ENCODE assay signal across 12 cellular contexts in the genomic region with DNA sequence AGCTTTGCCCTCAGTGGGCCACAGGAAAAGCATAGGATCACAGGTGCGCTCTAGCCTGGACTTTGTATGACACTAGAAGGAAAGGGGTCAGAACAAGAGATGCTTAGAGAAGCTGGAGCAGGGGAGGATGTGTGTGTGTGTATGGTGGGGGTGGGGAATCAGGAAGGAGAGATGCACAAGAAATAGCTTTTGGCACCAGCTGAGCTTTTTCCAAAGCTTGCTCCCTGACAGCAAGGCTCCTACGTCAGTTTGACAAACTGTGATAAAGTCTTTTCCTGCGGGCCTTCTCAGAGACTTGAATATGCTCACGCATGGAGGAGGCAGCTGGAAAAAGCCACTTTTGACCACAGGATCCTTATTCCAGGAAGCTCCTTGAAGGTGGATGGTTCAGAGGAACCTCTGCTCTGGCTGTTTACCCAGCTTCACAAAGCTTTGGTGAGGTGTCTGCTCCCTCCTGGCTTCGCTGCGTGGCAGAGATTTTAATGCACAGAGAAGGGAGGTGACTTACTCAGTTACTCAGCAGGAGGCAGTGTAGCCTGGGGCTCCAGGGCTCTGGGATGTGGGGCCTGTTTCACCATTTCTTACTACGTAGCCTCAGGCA. TPM values are rescaled to one million over a fixed set of nuclear protein-coding genes. Genes with fewer than 3 reads are reported as not detected.
DNase-seq lines count a peak whose midpoint lies in the region; ATAC-seq and TF ChIP-seq lines count a peak whose summit lies in the region.
"Had no signal": no experiment of that assay in that cellular context is flagged by ENCODE, and none has a peak within 500 bp of the region (broad histone marks: within the 10 kb centered on the region; RNA-seq: fewer than 3 reads in every experiment).

No MANE protein-coding gene starts in this region.

- no peak for ATAC-seq in GM18511 (IDR thresholded peaks at IDR 0.05; ENCODE audit: unreplicated experiment)
- ATAC-seq: natural killer cell treated with Interleukin-12 subunit alpha and Interleukin-12 subunit beta and Interleukin-15 and Interleukin-18, amount 100 ng/mL, for 72 hours had no signal

- peaks cover 0 to 43% of the 10 kb centered on the region in 2 experiments; a peak in 2 of 3 replicates for H3K36me3 ChIP-seq in HEK293 (ENCODE audit: control insufficient read depth in 2 of 2, insufficient read depth in 1 of 2, low read length in 2 of 2)
- H3K36me3 ChIP-seq in hepatocyte (replicated peaks; ENCODE audit: insufficient read depth, low read depth): no peaks in the 10 kb centered on the region

- peak overlapping the region; percentile 97 for H3K4me2 ChIP-seq in hepatocyte

- H3K9me3 ChIP-seq in HEK293 (ENCODE audit: control insufficient read depth, insufficient read depth, low read depth, low read length) (no peaks in the 10 kb centered on the region), hepatocyte (ENCODE audit: low read depth) (no peaks in the 10 kb centered on the region)

- DNase-seq in astrocyte of the spinal cord (ENCODE audit: low read depth, low spot score) (no peak), hepatocyte (ENCODE audit: low spot score) (no peak), ureter (ENCODE audit: low spot score) (no peak), cerebellar cortex (ENCODE audit: low spot score) (no peak), KG1 (lab: John Stamatoyannopoulos, UW) (no peak)
- DNase-seq: DND-41; effector CD4-positive, alpha-beta T cell had no signal

- peaks cover 15% of the 10 kb centered on the region for H3K4me1 ChIP-seq in HEK293 (ENCODE audit: control insufficient read depth, insufficient read depth, low read length)
- peaks cover 43% of the 10 kb centered on the region for H3K4me1 ChIP-seq in hepatocyte (ENCODE audit: insufficient read depth)

- H4K20me1 ChIP-seq in hepatocyte (ENCODE audit: insufficient read depth, poor library complexity, severe bottlenecking): peaks cover 33% of the 10 kb centered on the region

- WGBS in hepatocyte (ENCODE audit: low lambda C conversion rate, missing lambda C conversion rate): 76% methylated on average over 7 of the region's 7 CpGs

- in situ Hi-C loops in astrocyte of the spinal cord (cut with HindIII; ENCODE audit: low sequenced_read_pairs): no loop called here

- no peak overlapping the region for H3K27ac ChIP-seq in HEK293 (ENCODE audit: extremely low read depth, low read depth, low read length)
- H3K27ac ChIP-seq in hepatocyte: peak overlapping the region; percentile 79
- H3K27ac ChIP-seq in skin epidermis: peak overlapping the region in 19 of 21 experiments; percentile 43 to 99 (median 97)

- CTCF ChIA-PET in HEK293 (lab: Yijun Ruan, JAX): interaction anchor here (0.5 to 10.7 kb wide), 12 partner anchors 9 to 401 kb away, joined by 3 to 608 read pairs (median 6); no protein-coding TSS in a partner anchor

- POLR2A ChIA-PET in HEK293 (lab: Yijun Ruan, JAX): interaction anchor here (1.0 to 3.2 kb wide), 7 partner anchors 8 to 44 kb away, joined by 3 to 21 read pairs (median 5); partner anchors contain the start of gene GGA1

- TF ChIP-seq CTCF in HEK293 (tag by site-specific recombination; IDR thresholded peaks at IDR 0.05) (no peak), astrocyte of the spinal cord (IDR thresholded peaks at IDR 0.05; ENCODE audit: low read depth, low read length) (peak; percentile 11), hepatocyte (IDR thresholded peaks at IDR 0.05; ENCODE audit: poor library complexity) (peak; percentile 16)

- no peak overlapping the region for H2AFZ ChIP-seq in hepatocyte

- H3K27me3 ChIP-seq in hepatocyte: no peaks in the 10 kb centered on the region

- no peaks in the 10 kb centered on the region for H3K9me2 ChIP-seq in hepatocyte (replicated peaks; ENCODE audit: insufficient read depth)

- H3K79me2 ChIP-seq in hepatocyte: peaks cover 64% of the 10 kb centered on the region

- H3K4me3 ChIP-seq in HEK293 (ENCODE audit: low read depth, low read length) (no peak overlapping the region), astrocyte of the spinal cord (ENCODE audit: low read depth, low read length) (peak overlapping the region; percentile 14), hepatocyte (no peak overlapping the region), skin epidermis (no peak overlapping the region)

TF ChIP-seq in HEK293, 187 proteins besides CTCF, POLR2A, EP300 and RAD21:
- TF ChIP-seq SALL2 (tag by site-specific recombination; IDR thresholded peaks at IDR 0.05; ENCODE audit: borderline replicate concordance): no peak
- TF ChIP-seq ZNF239 (tag by site-specific recombination; IDR thresholded peaks at IDR 0.05): peak; percentile 90
- TF ChIP-seq ZIC2 (tag by site-specific recombination; IDR thresholded peaks at IDR 0.05): peak; percentile 69
- TF ChIP-seq GLIS1 (tag by site-specific recombination; IDR thresholded peaks at IDR 0.05): peak; percentile 18; the same call in 1 of the 2 replicates

RNA-seq across cellular contexts. Expression of gene CDC42EP1, which starts 3.9 kb away (rescaled TPM):
- total RNA-seq in hepatocyte (31.4 and 34.6 TPM in 2 replicates), ureter (33.4 TPM)
- polyA plus RNA-seq in hepatocyte: 146 and 149 TPM in 2 replicates

RNA-seq across cellular contexts. Expression of gene LGALS2, which starts 15.7 kb away (rescaled TPM):
- 60.1 and 80.9 TPM in 2 replicates for total RNA-seq in hepatocyte
- polyA plus RNA-seq in hepatocyte: 115 and 125 TPM in 2 replicates
- total RNA-seq in ureter: not detected
- total RNA-seq: natural killer cell treated with Interleukin-12 subunit alpha and Interleukin-12 subunit beta and Interleukin-15 and Interleukin-18, amount 100 ng/mL, for 72 hours; RPMI7951 had no signal

RNA-seq across cellular contexts. Expression of gene GGA1, which starts 44.4 kb away (rescaled TPM):
- total RNA-seq in hepatocyte (25.5 and 30.2 TPM in 2 replicates), ureter (68.9 TPM)
- polyA plus RNA-seq in hepatocyte: 51.5 and 75.3 TPM in 2 replicates

RNA-seq across cellular contexts. Expression of gene CARD10, which starts 45.0 kb away (rescaled TPM):
- 19.1 and 23.4 TPM in 2 replicates for total RNA-seq in hepatocyte
- 28.7 and 31.2 TPM in 2 replicates for polyA plus RNA-seq in hepatocyte
- total RNA-seq in ureter: 14.9 TPM

Comparison
In these comparisons a context has a peak if more than half of its experiments do, and no peak if none do; other contexts are left out.
1. RNA of gene LGALS2, which starts 15.7 kb away (total RNA-seq): 60.1 to 80.9 TPM in hepatocyte; not detected in ureter (single experiment); every median in the first group is over 10 times any median in the second.